8 cellular contexts compared by ENCODE assay signal in genomic region chr7:80883188-80884025, GRCh38. TPM values are rescaled to one million over a fixed set of nuclear protein-coding genes. Genes with fewer than 3 reads are reported as not detected.
DNase-seq lines count a peak whose midpoint lies in the region; ATAC-seq and TF ChIP-seq lines count a peak whose summit lies in the region.

No MANE protein-coding gene starts in this region.

- BruUV-seq in Calu3 (replicated peaks; lab: Mats Ljungman, UMichigan) (no TSS peak), Panc1 (replicated peaks; lab: Mats Ljungman, UMichigan) (TSS peak; percentile 4)

- no peaks in the 10 kb centered on the region for H3K9me3 Mint-ChIP-seq in Calu3 (ENCODE audit: low read depth, unreplicated experiment)
- H3K9me3 Mint-ChIP-seq in activated T-helper 17 cell treated with anti-CD3 and anti-CD28 coated beads, Interleukin-2, amount 50 U/mL, for 72 hours: peaks cover 13% of the 10 kb centered on the region

- no peak overlapping the region for H3K4me3 ChIP-seq in Panc1 (ENCODE audit: low read depth in 2 of 2, low read length in 2 of 2)

- intact Hi-C loops in Calu3 (cut with micrococcal nuclease; ENCODE audit: unreplicated experiment) (no loop called here), Panc1 (cut with micrococcal nuclease; ENCODE audit: unreplicated experiment) (no loop called here)

- in situ Hi-C loops in Panc1 (cut with HindIII; ENCODE audit: low pct_unique_long_range_greater_than_20kb, low sequenced_read_pairs): no loop called here

- H3K36me3 Mint-ChIP-seq in Calu3 (ENCODE audit: insufficient read depth, unreplicated experiment): no peaks in the 10 kb centered on the region
- H3K36me3 Mint-ChIP-seq in activated T-helper 17 cell treated with anti-CD3 and anti-CD28 coated beads, Interleukin-2, amount 50 U/mL, for 72 hours (ENCODE audit: low read depth): no peaks in the 10 kb centered on the region

- no peaks in the 10 kb centered on the region for H3K27me3 Mint-ChIP-seq in Calu3 (ENCODE audit: unreplicated experiment)
- no peaks in the 10 kb centered on the region for H3K27me3 Mint-ChIP-seq in activated T-helper 17 cell treated with anti-CD3 and anti-CD28 coated beads, Interleukin-2, amount 50 U/mL, for 72 hours

- peaks cover 6% of the 10 kb centered on the region; the same call in 1 of the 2 replicates for H3K36me3 ChIP-seq in Panc1 (ENCODE audit: control insufficient read depth, insufficient read depth, low read length)

- peaks cover 87% of the 10 kb centered on the region for H3K4me1 ChIP-seq in Panc1 (ENCODE audit: control insufficient read depth, insufficient read depth, low read length)

- H3K27ac Mint-ChIP-seq in Calu3 (ENCODE audit: unreplicated experiment): peak overlapping the region; percentile 44
- no peak overlapping the region for H3K27ac Mint-ChIP-seq in activated T-helper 17 cell treated with anti-CD3 and anti-CD28 coated beads, Interleukin-2, amount 50 U/mL, for 72 hours

- no peak overlapping the region for H3K4me3 Mint-ChIP-seq in Calu3 (ENCODE audit: low read depth, unreplicated experiment)
- no peak overlapping the region for H3K4me3 Mint-ChIP-seq in activated T-helper 17 cell treated with anti-CD3 and anti-CD28 coated beads, Interleukin-2, amount 50 U/mL, for 72 hours

- H3K27ac ChIP-seq in Panc1 (ENCODE audit: low read length): peak overlapping the region; percentile 92

- peak; percentile 90 for ATAC-seq in Panc1
- ATAC-seq in activated T-helper 17 cell treated with anti-CD3 and anti-CD28 coated beads, Interleukin-2, amount 50 U/mL, for 72 hours (replicated peaks): no peak

- DNase-seq in Calu3 (peak; percentile 18), Panc1 (ENCODE audit: low read depth, low spot score) (peak; percentile 97), fibroblast of peridontal ligament (ENCODE audit: extremely low read depth) (peak; percentile 99), pons (ENCODE audit: low spot score) (peak; percentile 54), NCI-H748 treated with DMSO at 0.1 percent for 48 hours (lab: John Stamatoyannopoulos, UW) (no peak), midbrain (lab: John Stamatoyannopoulos, UW) (no peak)
- DNase-seq in activated naive CD4-positive, alpha-beta T cell (lab: John Stamatoyannopoulos, UW): no peak

- CTCF ChIA-PET in Calu3 (lab: Charles Lee) (no interaction called here), Panc1 (lab: Charles Lee) (no interaction called here)

- TF ChIP-seq CTCF in Calu3 (IDR thresholded peaks at IDR 0.05; ENCODE audit: unreplicated experiment) (no peak), Panc1 (IDR thresholded peaks at IDR 0.05) (no peak)

- H3K4me1 Mint-ChIP-seq in Calu3 (ENCODE audit: low read depth, unreplicated experiment): peaks cover 27% of the 10 kb centered on the region
- no peaks in the 10 kb centered on the region for H3K4me1 Mint-ChIP-seq in activated T-helper 17 cell treated with anti-CD3 and anti-CD28 coated beads, Interleukin-2, amount 50 U/mL, for 72 hours

- POLR2A ChIA-PET in Panc1 (lab: Charles Lee): interaction anchor here (0.6 kb wide), 1 partner anchor 22 kb away, joined by 3 read pairs; no protein-coding TSS in a partner anchor

- H3K9me3 ChIP-seq in Panc1 (ENCODE audit: control insufficient read depth, insufficient read depth, low read depth, low read length): no peaks in the 10 kb centered on the region

- H3K27me3 ChIP-seq in Panc1 (ENCODE audit: control insufficient read depth, insufficient read depth, low read length): no peaks in the 10 kb centered on the region

RNA-seq across cellular contexts. Expression of gene SEMA3C, which starts 35.4 kb away (rescaled TPM):
- total RNA-seq in Calu3 (2022) (61.1 and 67.7 TPM in 2 replicates), Panc1 (2021; ENCODE audit: unreplicated experiment) (232 TPM)
- polyA plus RNA-seq in Panc1 (2012; ENCODE audit: insufficient read length): 166 TPM
- not detected for total RNA-seq in activated T-helper 17 cell treated with anti-CD3 and anti-CD28 coated beads, Interleukin-2, amount 50 U/mL, for 72 hours

Comparison
In these comparisons a context has a peak if more than half of its experiments do, and no peak if none do; other contexts are left out.
1. DNase-seq: peak in Calu3 (single experiment), Panc1 (single experiment), fibroblast of peridontal ligament (single experiment) and pons (single experiment); none in activated naive CD4-positive, alpha-beta T cell (0 of 4), NCI-H748 treated with DMSO at 0.1 percent for 48 hours (single experiment) and midbrain (single experiment).
2. RNA of gene SEMA3C, which starts 35.4 kb away (total RNA-seq): 232 TPM in Panc1 (single experiment) and 61.1 to 67.7 TPM in Calu3; not detected in activated T-helper 17 cell treated with anti-CD3 and anti-CD28 coated beads, Interleukin-2, amount 50 U/mL, for 72 hours; every median in the first group is over 10 times any median in the second.